ENCODE assay signal across 1 cellular context in genomic region chr1:2109581-2110021, GRCh38.
TF ChIP-seq lines count a peak whose summit lies in the region.

No MANE protein-coding gene starts in this region.

TF ChIP-seq in WTC11, 78 proteins besides CTCF, POLR2A, EP300 and RAD21 (continued from another document):
- no peak for TF ChIP-seq CREB1 (CRISPR knock-in tag; IDR thresholded peaks at IDR 0.05)
